In the genomic region with DNA sequence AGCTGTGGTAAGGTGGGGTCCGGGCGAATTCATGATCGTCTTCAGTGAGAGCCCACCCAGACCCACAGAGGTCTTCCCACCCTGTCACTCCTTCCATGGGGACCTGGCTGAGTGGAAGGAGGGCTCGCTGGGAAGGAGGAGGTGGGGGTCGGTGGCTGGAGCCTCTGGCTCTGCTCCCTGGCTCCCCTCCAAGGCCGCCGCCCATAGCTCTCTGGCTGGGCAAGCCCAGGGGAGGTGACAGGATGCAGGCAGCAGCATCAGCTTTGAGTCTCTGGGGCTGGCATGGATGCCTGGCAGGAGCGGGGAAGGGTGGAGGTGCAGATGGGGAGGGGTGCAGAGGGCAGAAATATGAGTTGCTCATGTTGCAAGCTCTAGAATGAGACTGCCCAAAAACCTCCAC, we compare ENCODE assay signal across 32 cellular contexts.
"Had no signal": no experiment of that assay in that cellular context is flagged by ENCODE, and none has a peak within 500 bp of the region (broad histone marks: within the 10 kb centered on the region; RNA-seq: fewer than 3 reads in every experiment).

No MANE protein-coding gene starts in this region.

- H3K27ac ChIP-seq: SJCRH30, SK-N-MC had no signal

- DNase-seq: activated CD4-positive, alpha-beta memory T cell treated with anti-CD3 and anti-CD28 coated beads, Interleukin-2, amount 10 ng/mL, durations not matched to agents 7 days and 5 days; activated CD4-positive, alpha-beta T cell treated with anti-CD3 and anti-CD28 coated beads for 1 hour; activated CD4-positive, alpha-beta T cell treated with anti-CD3 and anti-CD28 coated beads for 48 hours; activated CD4-positive, CD25-positive, alpha-beta regulatory T cell; activated CD8-positive, alpha-beta memory T cell treated with anti-CD3 and anti-CD28 coated beads for 24 hours; activated CD8-positive, alpha-beta memory T cell treated with anti-CD3 and anti-CD28 coated beads, Interleukin-2, amount 10 ng/mL, durations not matched to agents 7 days and 5 days; activated CD8-positive, alpha-beta memory T cell treated with anti-CD3 and anti-CD28 coated beads, Interleukin-2, amount 50 U/mL, for 48 hours; activated effector memory CD4-positive, alpha-beta T cell treated with Interleukin-2 at 50 U/mL for 16 hours; activated naive CD4-positive, alpha-beta T cell treated with anti-CD3 and anti-CD28 coated beads, Interleukin-2, amount 10 ng/mL, durations not matched to agents 7 days and 5 days; activated naive CD8-positive, alpha-beta T cell treated with anti-CD3 and anti-CD28 coated beads, Interleukin-2, amount 50 U/mL, for 24 hours; activated T-cell treated with anti-CD3 and anti-CD28 coated beads, Interleukin-2, amount 50 U/mL, for 48 hours; anterior cingulate cortex; caudate nucleus; cerebellar nuclear complex; cortex of kidney; Kasumi-1; MG63; NCI-H1092; NCI-H1417 treated with DMSO at 0.1 percent for 48 hours; NCI-H1694; NCI-H1930; NCI-H2081 treated with DMSO at 0.1 percent for 48 hours; NCI-H226; NCI-H446 treated with DMSO at 0.1 percent for 48 hours; NCI-H524; SHP77; SJCRH30; T-cell; T-helper 2 cell; T-helper 9 cell; WERI-Rb-1 had no signal

- H3K4me3 ChIP-seq: MG63, SJCRH30, SK-N-MC had no signal

- H3K9me3 ChIP-seq: MG63, SJCRH30 had no signal

- H3K36me3 ChIP-seq: MG63, SJCRH30, WERI-Rb-1 had no signal
